Comparison of ENCODE assay signal across 9 cellular contexts in the genomic region with DNA sequence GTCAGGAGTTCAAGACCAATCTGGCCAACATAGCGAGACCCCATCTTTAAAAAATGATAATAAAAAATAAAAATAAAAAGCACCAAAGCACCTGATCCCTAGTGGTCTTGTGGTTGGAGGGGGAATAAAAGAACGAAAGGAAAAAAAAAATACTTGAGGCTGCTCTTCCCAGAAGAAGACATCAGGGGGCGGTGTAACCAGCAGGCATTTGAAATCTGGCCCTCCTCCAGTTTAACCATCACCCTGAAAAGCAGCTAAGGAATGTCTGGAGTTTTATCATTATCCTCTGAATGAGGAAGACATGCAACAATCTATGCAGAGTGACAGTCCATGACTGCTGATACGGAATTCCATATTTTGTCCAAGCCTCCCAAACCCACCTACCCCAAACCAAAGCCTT. TPM values are rescaled to one million over a fixed set of nuclear protein-coding genes. Genes with fewer than 3 reads are reported as not detected.
A peak's percentile ranks its signal among the peaks of the same experiment; 100 is the strongest.
DNase-seq lines count a peak whose midpoint lies in the region; ATAC-seq, FAIRE-seq and TF ChIP-seq lines count a peak whose summit lies in the region.
"Had no signal": no experiment of that assay in that cellular context is flagged by ENCODE, and none has a peak within 500 bp of the region (broad histone marks: within the 10 kb centered on the region; RNA-seq: fewer than 3 reads in every experiment).

No MANE protein-coding gene starts in this region.

- POLR2A ChIA-PET in CD4-positive, alpha-beta T cell (lab: Charles Lee): no interaction called here
- POLR2A ChIA-PET in HEK293 (lab: Yijun Ruan, JAX): interaction anchor here (1.6 kb wide), 1 partner anchor 154 kb away, joined by 3 read pairs; no protein-coding TSS in a partner anchor
- POLR2A ChIA-PET in HepG2 (lab: Yijun Ruan, JAX): interaction anchor here (5.0 to 7.9 kb wide), 3 partner anchors 14 to 31 kb away, joined by 37 to 227 read pairs (median 141); partner anchors contain the start of genes MPST and TST
- POLR2A ChIA-PET in T-cell (lab: Charles Lee): no interaction called here

- no peaks in the 10 kb centered on the region for H3K27me3 Mint-ChIP-seq in CD4-positive, alpha-beta T cell
- H3K27me3 Mint-ChIP-seq in T-cell: peaks cover under 1 to 2% of the 10 kb centered on the region in 2 donors

- TF ChIP-seq RAD21 in HepG2 (CRISPR knock-in tag; IDR thresholded peaks at IDR 0.05): no peak

- H3K4me1 ChIP-seq in HEK293 (ENCODE audit: control insufficient read depth, insufficient read depth, low read length) (no peaks in the 10 kb centered on the region), HepG2 (ENCODE audit: insufficient read depth, low read length) (peaks cover 72% of the 10 kb centered on the region)

- TF ChIP-seq POLR2A in HepG2 (IDR thresholded peaks at IDR 0.05; ENCODE audit: insufficient read depth in 1 of 2, low read depth in 2 of 2, low read length in 2 of 2): no peak

- DNase-seq in CD4-positive, alpha-beta T cell: no peak
- DNase-seq in amniotic stem cell (lab: John Stamatoyannopoulos, UW): peak; percentile 30
- no peak for DNase-seq in HepG2 (ENCODE audit: low spot score)
- no peak for DNase-seq in cortex of kidney (lab: John Stamatoyannopoulos, UW)
- no peak for DNase-seq in T-cell
- no peak for DNase-seq in islet precursor cell
- DNase-seq: retina had no signal

- H3K4me3 Mint-ChIP-seq in CD4-positive, alpha-beta T cell: no peak overlapping the region
- no peak overlapping the region for H3K4me3 Mint-ChIP-seq in T-cell

- 8% methylated on average over 4 of the region's 4 CpGs for WGBS in HepG2 (ENCODE audit: low lambda C conversion rate)

- ATAC-seq in CD4-positive, alpha-beta T cell (ENCODE audit: poor library complexity): no peak
- ATAC-seq in HepG2 (no peak), T-cell (replicated peaks in 1 of 4) (no peak), GM21717 (IDR thresholded peaks at IDR 0.05; ENCODE audit: unreplicated experiment) (no peak)

- no peaks in the 10 kb centered on the region for H3K27me3 ChIP-seq in CD4-positive, alpha-beta T cell (ENCODE audit: control insufficient read depth, insufficient read depth, low read length)
- peaks cover 0 to 12% of the 10 kb centered on the region in 2 experiments; a peak in 2 of 5 replicates for H3K27me3 ChIP-seq in HepG2 (ENCODE audit: control insufficient read depth in 1 of 2, insufficient read depth in 2 of 2, low read length in 2 of 2)

- no peak overlapping the region for H2AFZ ChIP-seq in HepG2 (ENCODE audit: low read length)

- H3K36me3 Mint-ChIP-seq in CD4-positive, alpha-beta T cell (ENCODE audit: low read depth): no peaks in the 10 kb centered on the region
- no peaks in the 10 kb centered on the region for H3K36me3 Mint-ChIP-seq in T-cell

- H3K9ac ChIP-seq in HepG2 (ENCODE audit: insufficient read depth, low read depth, low read length): no peak overlapping the region

- no peak for TF ChIP-seq EP300 in HepG2 (IDR thresholded peaks at IDR 0.05; ENCODE audit: low read depth in 2 of 2, low read length in 2 of 2)
- TF ChIP-seq EP300 in HepG2 (CRISPR knock-in tag; IDR thresholded peaks at IDR 0.05; ENCODE audit: borderline replicate concordance): no peak

- H3K4me1 Mint-ChIP-seq in CD4-positive, alpha-beta T cell (ENCODE audit: low read depth): no peaks in the 10 kb centered on the region
- peaks cover 0 to 7% (median 0%) of the 10 kb centered on the region in 3 donors for H3K4me1 Mint-ChIP-seq in T-cell

- CTCF ChIA-PET in CD4-positive, alpha-beta T cell (lab: Charles Lee): interaction anchor here (0.7 to 1.9 kb wide), 3 partner anchors 24 to 154 kb away, joined by 4 to 8 read pairs (median 4); no protein-coding TSS in a partner anchor
- CTCF ChIA-PET in HEK293 (lab: Yijun Ruan, JAX): interaction anchor here (0.5 to 1.9 kb wide), 21 partner anchors 9 to 499 kb away, joined by 3 to 7 read pairs (median 4); no protein-coding TSS in a partner anchor
- CTCF ChIA-PET in HepG2 (lab: Yijun Ruan, JAX; ENCODE audit: low intra/inter-chr PET ratio, low total read pairs): interaction anchor here (1.7 kb wide), 1 partner anchor 31 kb away, joined by 4 read pairs; no protein-coding TSS in a partner anchor
- CTCF ChIA-PET in T-cell (lab: Charles Lee): interaction anchor here (0.6 to 1.3 kb wide), 2 partner anchors 109 to 152 kb away, joined by 3 to 7 read pairs; no protein-coding TSS in a partner anchor

- BruUV-seq in HepG2 (replicated peaks; lab: Mats Ljungman, UMichigan): no TSS peak

- H3K9me3 Mint-ChIP-seq in CD4-positive, alpha-beta T cell: no peaks in the 10 kb centered on the region
- H3K9me3 Mint-ChIP-seq in T-cell: no peaks in the 10 kb centered on the region

- no peaks in the 10 kb centered on the region for H4K20me1 ChIP-seq in HepG2 (ENCODE audit: insufficient read depth, low read length)

- H3K36me3 ChIP-seq in HEK293 (ENCODE audit: control insufficient read depth in 2 of 2, insufficient read depth in 1 of 2, low read length in 2 of 2) (no peaks in the 10 kb centered on the region), HepG2 (replicated peaks in 1 of 2; ENCODE audit: control insufficient read depth in 1 of 2, insufficient read depth in 2 of 2, low read length in 2 of 2) (no peaks in the 10 kb centered on the region)

- no peak overlapping the region for H3K27ac Mint-ChIP-seq in CD4-positive, alpha-beta T cell
- no peak overlapping the region for H3K27ac Mint-ChIP-seq in T-cell

- no peak overlapping the region for H3K27ac ChIP-seq in CD4-positive, alpha-beta T cell (ENCODE audit: low read depth, low read length)
- no peak overlapping the region for H3K27ac ChIP-seq in HEK293 (ENCODE audit: extremely low read depth, low read depth, low read length)
- no peak overlapping the region for H3K27ac ChIP-seq in HepG2 (ENCODE audit: extremely low read length, insufficient read depth, low read length)

- no peak for FAIRE-seq in HepG2 (lab: Jason Lieb, UNC)

- H3K4me3 ChIP-seq in HEK293 (ENCODE audit: low read depth, low read length): no peak overlapping the region
- no peak overlapping the region for H3K4me3 ChIP-seq in HepG2 (replicated peaks in 1 of 3; ENCODE audit: insufficient read depth in 1 of 3, low read depth in 2 of 3, low read length in 3 of 3)

- H3K9me3 ChIP-seq in CD4-positive, alpha-beta T cell (ENCODE audit: control insufficient read depth, low read length): no peaks in the 10 kb centered on the region
- H3K9me3 ChIP-seq in HEK293 (ENCODE audit: control insufficient read depth, insufficient read depth, low read depth, low read length): no peaks in the 10 kb centered on the region
- no peaks in the 10 kb centered on the region for H3K9me3 ChIP-seq in HepG2 (ENCODE audit: low read length)

- in situ Hi-C loops in HepG2 (cut with HindIII; ENCODE audit: extremely low pct_ligation_motif_present, low pct_unique_long_range_greater_than_20kb): no loop called here

- H3K4me2 ChIP-seq in HepG2 (ENCODE audit: low read depth, low read length): no peak overlapping the region

- TF ChIP-seq CTCF in CD4-positive, alpha-beta T cell (IDR thresholded peaks at IDR 0.05): peak; percentile 19
- TF ChIP-seq CTCF in HEK293 (tag by site-specific recombination; IDR thresholded peaks at IDR 0.05): 0 out of 2 replicates have a peak, but pooled peaks have one; percentile 26
- TF ChIP-seq CTCF in HepG2 (CRISPR knock-in tag; IDR thresholded peaks at IDR 0.05): peak; percentile 43

- H3K79me2 ChIP-seq in HepG2 (ENCODE audit: insufficient read depth, low read length): no peaks in the 10 kb centered on the region

- intact Hi-C loops in CD4-positive, alpha-beta T cell (cut with DNase I, micrococcal nuclease): no loop called here
- intact Hi-C loops in HepG2 (cut with micrococcal nuclease; ENCODE audit: unreplicated experiment): loop anchor here (2.0 kb wide), 1 partner anchor 15 kb away; no protein-coding TSS in a partner anchor

RNA-seq across cellular contexts. Expression of gene KCTD17, which starts 5.6 kb away (rescaled TPM):
- total RNA-seq in CD4-positive, alpha-beta T cell: 10 to 100 TPM; 17.3 to 17.9 TPM
- total RNA-seq in HepG2 (2016; rRNA removed; fragmentation: Illumina TruSeq; extraction: Trizol) (4.5 and 5.3 TPM in 2 replicates), T-cell (10 to 100 TPM; 24.0 to 36.2 (median 35.1) TPM)
- 2.1 and 2.4 TPM in 2 replicates for total RNA-seq in HepG2 (2016; cell fraction: cytosol; rRNA removed; fragmentation: Illumina TruSeq; extraction: Trizol; ENCODE audit: low read depth)
- 3.3 and 4.9 TPM in 2 replicates for total RNA-seq in HepG2 (2016; cell fraction: insoluble cytoplasmic fraction; rRNA removed; fragmentation: Illumina TruSeq; extraction: Trizol)
- total RNA-seq in HepG2 (2016; cell fraction: membrane; rRNA removed; fragmentation: Illumina TruSeq; extraction: Trizol): 3.7 and 3.8 TPM in 2 replicates
- total RNA-seq in HepG2 (2016; cell fraction: nucleus; rRNA removed; fragmentation: Illumina TruSeq; extraction: Trizol): 2.9 and 4.4 TPM in 2 replicates
- 11.7 and 17.4 TPM in 2 replicates for polyA plus RNA-seq in HepG2 (2011; rRNA removed)
- polyA plus RNA-seq in HepG2 (2011; cell fraction: cytosol; rRNA removed): 11.0 and 11.5 TPM in 2 replicates
- polyA plus RNA-seq in HepG2 (2011; cell fraction: nucleus; rRNA removed): 52.2 and 53.1 TPM in 2 replicates
- 5.3 and 11.6 TPM in 2 replicates for polyA plus RNA-seq in HepG2 (2012)
- polyA plus RNA-seq in HepG2 (2016; cell fraction: cytosol; fragmentation: Illumina TruSeq; extraction: Trizol; ENCODE audit: low read depth): 2.5 and 3.1 TPM in 2 replicates
- 4.6 and 5.0 TPM in 2 replicates for polyA plus RNA-seq in HepG2 (2016; cell fraction: insoluble cytoplasmic fraction; fragmentation: Illumina TruSeq; extraction: Trizol; ENCODE audit: low read depth)
- polyA plus RNA-seq in HepG2 (2016; cell fraction: membrane; fragmentation: Illumina TruSeq; extraction: Trizol; ENCODE audit: low read depth): 2.8 and 4.0 TPM in 2 replicates
- polyA plus RNA-seq in HepG2 (2016; cell fraction: nucleus; fragmentation: Illumina TruSeq; extraction: Trizol; ENCODE audit: insufficient read depth, low read depth): 5.0 and 5.9 TPM in 2 replicates
- 0.28 and 24.0 TPM in 2 replicates for polyA minus RNA-seq in HepG2 (2011; rRNA and poly(A)+ RNA removed; ENCODE audit: low replicate concordance)
- 4.6 and 5.1 TPM in 2 replicates for polyA minus RNA-seq in HepG2 (2011; cell fraction: cytosol; rRNA and poly(A)+ RNA removed)
- polyA minus RNA-seq in HepG2 (2011; cell fraction: nucleus; rRNA and poly(A)+ RNA removed): 6.8 and 7.3 TPM in 2 replicates

RNA-seq across cellular contexts. Expression of gene MPST, which starts 26.4 kb away (rescaled TPM):
- 1 to 10 TPM; 1.7 to 1.8 TPM for total RNA-seq in CD4-positive, alpha-beta T cell
- total RNA-seq in HepG2 (2016; rRNA removed; fragmentation: Illumina TruSeq; extraction: Trizol) (94.8 and 133 TPM in 2 replicates), T-cell (10 to 100 TPM in 1 of 5 donors, 1 to 10 TPM in 4; 2.4 to 10.7 (median 7.1) TPM)
- 214 and 241 TPM in 2 replicates for total RNA-seq in HepG2 (2016; cell fraction: cytosol; rRNA removed; fragmentation: Illumina TruSeq; extraction: Trizol; ENCODE audit: low read depth)
- 83.9 and 129 TPM in 2 replicates for total RNA-seq in HepG2 (2016; cell fraction: insoluble cytoplasmic fraction; rRNA removed; fragmentation: Illumina TruSeq; extraction: Trizol)
- 236 and 281 TPM in 2 replicates for total RNA-seq in HepG2 (2016; cell fraction: membrane; rRNA removed; fragmentation: Illumina TruSeq; extraction: Trizol)
- total RNA-seq in HepG2 (2016; cell fraction: nucleus; rRNA removed; fragmentation: Illumina TruSeq; extraction: Trizol): 43.0 and 55.9 TPM in 2 replicates
- polyA plus RNA-seq in HepG2 (2011; rRNA removed): 141 and 191 TPM in 2 replicates
- 159 and 302 TPM in 2 replicates for polyA plus RNA-seq in HepG2 (2011; cell fraction: cytosol; rRNA removed)
- polyA plus RNA-seq in HepG2 (2011; cell fraction: nucleus; rRNA removed): 297 and 319 TPM in 2 replicates
- 112 and 147 TPM in 2 replicates for polyA plus RNA-seq in HepG2 (2012)
- 221 and 245 TPM in 2 replicates for polyA plus RNA-seq in HepG2 (2016; cell fraction: cytosol; fragmentation: Illumina TruSeq; extraction: Trizol; ENCODE audit: low read depth)
- 107 and 116 TPM in 2 replicates for polyA plus RNA-seq in HepG2 (2016; cell fraction: insoluble cytoplasmic fraction; fragmentation: Illumina TruSeq; extraction: Trizol; ENCODE audit: low read depth)
- 209 and 227 TPM in 2 replicates for polyA plus RNA-seq in HepG2 (2016; cell fraction: membrane; fragmentation: Illumina TruSeq; extraction: Trizol; ENCODE audit: low read depth)
- polyA plus RNA-seq in HepG2 (2016; cell fraction: nucleus; fragmentation: Illumina TruSeq; extraction: Trizol; ENCODE audit: insufficient read depth, low read depth): 107 and 117 TPM in 2 replicates
- polyA minus RNA-seq in HepG2 (2011; rRNA and poly(A)+ RNA removed; ENCODE audit: low replicate concordance): 17.7 and 144 TPM in 2 replicates
- polyA minus RNA-seq in HepG2 (2011; cell fraction: cytosol; rRNA and poly(A)+ RNA removed): 94.1 and 104 TPM in 2 replicates
- 39.0 and 46.2 TPM in 2 replicates for polyA minus RNA-seq in HepG2 (2011; cell fraction: nucleus; rRNA and poly(A)+ RNA removed)

RNA-seq across cellular contexts. Expression of gene TST, which starts 26.7 kb away (rescaled TPM):
- total RNA-seq in CD4-positive, alpha-beta T cell: not detected
- total RNA-seq in HepG2 (2016; rRNA removed; fragmentation: Illumina TruSeq; extraction: Trizol) (44.1 and 44.6 TPM in 2 replicates), T-cell (1 to 10 TPM in 3 of 5 donors, under 1 TPM in 2; 0.61 to 2.2 (median 1.0) TPM)
- total RNA-seq in HepG2 (2016; cell fraction: cytosol; rRNA removed; fragmentation: Illumina TruSeq; extraction: Trizol; ENCODE audit: low read depth): 13.7 and 15.5 TPM in 2 replicates
- total RNA-seq in HepG2 (2016; cell fraction: insoluble cytoplasmic fraction; rRNA removed; fragmentation: Illumina TruSeq; extraction: Trizol): 40.1 and 44.0 TPM in 2 replicates
- total RNA-seq in HepG2 (2016; cell fraction: membrane; rRNA removed; fragmentation: Illumina TruSeq; extraction: Trizol): 17.1 and 24.3 TPM in 2 replicates
- 22.6 and 23.7 TPM in 2 replicates for total RNA-seq in HepG2 (2016; cell fraction: nucleus; rRNA removed; fragmentation: Illumina TruSeq; extraction: Trizol)
- 63.6 and 86.4 TPM in 2 replicates for polyA plus RNA-seq in HepG2 (2011; rRNA removed)
- polyA plus RNA-seq in HepG2 (2011; cell fraction: cytosol; rRNA removed): 76.5 and 98.4 TPM in 2 replicates
- polyA plus RNA-seq in HepG2 (2011; cell fraction: nucleus; rRNA removed): 54.5 and 63.2 TPM in 2 replicates
- polyA plus RNA-seq in HepG2 (2012): 53.9 and 67.5 TPM in 2 replicates
- 13.5 and 13.9 TPM in 2 replicates for polyA plus RNA-seq in HepG2 (2016; cell fraction: cytosol; fragmentation: Illumina TruSeq; extraction: Trizol; ENCODE audit: low read depth)
- 41.1 and 43.9 TPM in 2 replicates for polyA plus RNA-seq in HepG2 (2016; cell fraction: insoluble cytoplasmic fraction; fragmentation: Illumina TruSeq; extraction: Trizol; ENCODE audit: low read depth)
- polyA plus RNA-seq in HepG2 (2016; cell fraction: membrane; fragmentation: Illumina TruSeq; extraction: Trizol; ENCODE audit: low read depth): 14.3 and 18.2 TPM in 2 replicates
- polyA plus RNA-seq in HepG2 (2016; cell fraction: nucleus; fragmentation: Illumina TruSeq; extraction: Trizol; ENCODE audit: insufficient read depth, low read depth): 31.5 and 36.8 TPM in 2 replicates
- polyA minus RNA-seq in HepG2 (2011; rRNA and poly(A)+ RNA removed; ENCODE audit: low replicate concordance): 30.9 and 77.7 TPM in 2 replicates
- 20.6 and 23.0 TPM in 2 replicates for polyA minus RNA-seq in HepG2 (2011; cell fraction: cytosol; rRNA and poly(A)+ RNA removed)
- polyA minus RNA-seq in HepG2 (2011; cell fraction: nucleus; rRNA and poly(A)+ RNA removed): 24.1 and 24.4 TPM in 2 replicates

Comparison
In these comparisons a context has a peak if more than half of its experiments do, and no peak if none do; other contexts are left out.
1. RNA of gene TST, which starts 26.7 kb away (total RNA-seq): 13.7 to 44.6 TPM in HepG2; 0.61 to 2.2 TPM in T-cell and not detected in CD4-positive, alpha-beta T cell; every median in the first group is over 4 times any median in the second.
2. POLR2A ChIA-PET loops: an anchor here in HEK293 (1.6 kb wide) and HepG2 (5.0 to 7.9 kb wide); none called in CD4-positive, alpha-beta T cell and T-cell.
3. Peak in every context shown above with its lines, with median percentiles within 50 percentile points of each other: CTCF ChIP-seq.